ENCODE assay signal across 1 cellular context in genomic region chr9:109453210-109453842, GRCh38.
TF ChIP-seq lines count a peak whose summit lies in the region.

No MANE protein-coding gene starts in this region.

TF ChIP-seq in HepG2, 621 proteins besides CTCF, POLR2A, EP300 and RAD21 (continued from another document):
- TF ChIP-seq ZNF644 (CRISPR knock-in tag; IDR thresholded peaks at IDR 0.05; ENCODE audit: low read depth) (no peak), ZNF441 (CRISPR knock-in tag; IDR thresholded peaks at IDR 0.05; ENCODE audit: borderline replicate concordance) (no peak), NR2F6 (IDR thresholded peaks at IDR 0.05) (no peak), NR2F6 (CRISPR knock-in tag; IDR thresholded peaks at IDR 0.05) (no peak), MZF1 (CRISPR knock-in tag; IDR thresholded peaks at IDR 0.05; ENCODE audit: borderline replicate concordance) (no peak)
